ENCODE assay signal across 14 cellular contexts in the genomic region with DNA sequence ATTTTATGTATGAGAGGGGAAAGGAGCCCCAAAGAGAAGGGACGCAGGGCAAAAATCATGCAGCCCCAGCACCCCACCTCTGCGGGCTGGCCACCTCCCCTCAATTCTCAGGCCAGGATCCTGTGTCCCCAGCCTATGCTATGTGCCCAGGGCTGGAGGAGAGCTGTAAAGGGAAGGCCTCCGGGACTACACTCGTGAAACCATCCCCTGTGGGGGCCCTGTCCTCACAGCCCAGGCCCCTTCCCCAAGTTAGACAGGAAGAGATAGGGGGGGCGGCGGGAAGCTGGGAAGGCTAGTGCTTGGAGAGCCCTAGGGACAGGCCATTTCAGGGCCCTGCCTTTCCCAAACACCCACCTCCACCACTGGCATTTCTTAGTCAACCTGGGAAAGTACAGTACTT. TPM values are rescaled to one million over a fixed set of nuclear protein-coding genes. Genes with fewer than 3 reads are reported as not detected.
DNase-seq lines count a peak whose midpoint lies in the region; ATAC-seq lines count a peak whose summit lies in the region.
"Had no signal": no experiment of that assay in that cellular context is flagged by ENCODE, and none has a peak within 500 bp of the region (broad histone marks: within the 10 kb centered on the region; RNA-seq: fewer than 3 reads in every experiment).

No MANE protein-coding gene starts in this region.

- DNase-seq in CD4-positive, alpha-beta memory T cell, result peak in 1 of 5 donors; percentile 34
- no peak for DNase-seq in T-helper 17 cell
- no peak for DNase-seq in sciatic nerve (ENCODE audit: low spot score)
- DNase-seq in 8988T, result no peak
- no peak for DNase-seq in NCI-H1436 treated with DMSO at 0.1 percent for 48 hours (lab: John Stamatoyannopoulos, UW)
- no peak for DNase-seq in NCI-H748 (lab: John Stamatoyannopoulos, UW; ENCODE audit: unreplicated experiment)
- no peak for DNase-seq in ACHN
- DNase-seq: GF-D8, NCI-H1436, NCI-H748 treated with DMSO at 0.1 percent for 48 hours, SIG-M5 had no signal

- in situ Hi-C loops in ACHN (cut with HindIII; ENCODE audit: low pct_ligation_motif_present, low pct_unique_long_range_greater_than_20kb, low sequenced_read_pairs), result no loop called here

- H3K36me3 Mint-ChIP-seq in CD4-positive, alpha-beta memory T cell, result peaks cover 37 to 47% of the 10 kb centered on the region in 2 donors
- H3K36me3 Mint-ChIP-seq in T-helper 17 cell (ENCODE audit: low read depth), result peaks cover 10% of the 10 kb centered on the region

- H3K36me3 ChIP-seq in CD4-positive, alpha-beta memory T cell (ENCODE audit: insufficient read depth, low read length), result peaks cover 33% of the 10 kb centered on the region
- peaks cover 21% of the 10 kb centered on the region for H3K36me3 ChIP-seq in iPS-15b (ENCODE audit: control insufficient read depth, insufficient read depth, low read length)

- CTCF ChIA-PET in CD4-positive, alpha-beta memory T cell (lab: Charles Lee; ENCODE audit: partially characterized antibody), result interaction anchor here (1.2 kb wide), 1 partner anchor 10 kb away, joined by 3 read pairs; no protein-coding TSS in a partner anchor

- H3K27ac Mint-ChIP-seq in CD4-positive, alpha-beta memory T cell, result peak overlapping the region in 3 of 7 donors; percentile 13 to 84 (median 58)
- no peak overlapping the region for H3K27ac Mint-ChIP-seq in T-helper 17 cell

- POLR2A ChIA-PET in CD4-positive, alpha-beta memory T cell (lab: Charles Lee; ENCODE audit: partially characterized antibody), result interaction anchor here (0.7 to 2.2 kb wide), 4 partner anchors 10 to 32 kb away, joined by 3 to 9 read pairs (median 5); partner anchors contain the start of gene RING1

- peak overlapping the region in 7 of 8 donors; percentile 9 to 69 (median 61) for H3K4me3 Mint-ChIP-seq in CD4-positive, alpha-beta memory T cell
- peak overlapping the region; percentile 70 for H3K4me3 Mint-ChIP-seq in T-helper 17 cell

- no peak for ATAC-seq in T-helper 17 cell
- peak; percentile 4 for ATAC-seq in sciatic nerve

- H3K4me1 Mint-ChIP-seq in CD4-positive, alpha-beta memory T cell, result peaks cover 15 to 36% (median 23%) of the 10 kb centered on the region in 4 donors
- peaks cover 46% of the 10 kb centered on the region for H3K4me1 Mint-ChIP-seq in T-helper 17 cell

- intact Hi-C loops in CD4-positive, alpha-beta memory T cell (cut with micrococcal nuclease), result no loop called here
- intact Hi-C loops in sciatic nerve (cut with DNase I), result no loop called here

- peaks cover 33% of the 10 kb centered on the region for H3K4me1 ChIP-seq in CD4-positive, alpha-beta memory T cell (ENCODE audit: insufficient read depth, low read length)
- peaks cover 10% of the 10 kb centered on the region for H3K4me1 ChIP-seq in iPS-15b (ENCODE audit: control insufficient read depth, insufficient read depth, low read length)

- peaks cover 18% of the 10 kb centered on the region for H3K27me3 ChIP-seq in CD4-positive, alpha-beta memory T cell (ENCODE audit: insufficient read depth, low read length)
- H3K27me3 ChIP-seq in iPS-15b (ENCODE audit: control insufficient read depth, insufficient read depth, low read length), result peaks cover 22% of the 10 kb centered on the region

- no peaks in the 10 kb centered on the region for H3K9me3 Mint-ChIP-seq in CD4-positive, alpha-beta memory T cell

- no peak overlapping the region for H3K27ac ChIP-seq in CD4-positive, alpha-beta memory T cell (ENCODE audit: low read depth, low read length)
- H3K27ac ChIP-seq: BLaER1 treated with 17β-estradiol and CSF1 and Interleukin-3, amounts not matched to agents 10 nM and 100 nM; epithelial cell of prostate had no signal

- peaks cover 14 to 15% of the 10 kb centered on the region in 2 donors for H3K27me3 Mint-ChIP-seq in CD4-positive, alpha-beta memory T cell
- peaks cover 34% of the 10 kb centered on the region for H3K27me3 Mint-ChIP-seq in T-helper 17 cell

- no peaks in the 10 kb centered on the region for H3K9me3 ChIP-seq in CD4-positive, alpha-beta memory T cell (ENCODE audit: control insufficient read depth in 1 of 2, low read length in 2 of 2)
- H3K9me3 ChIP-seq in T-helper 17 cell (ENCODE audit: control insufficient read depth, low read length, poor library complexity, severe bottlenecking) (no peaks in the 10 kb centered on the region), iPS-15b (ENCODE audit: control insufficient read depth, insufficient read depth, low read length) (no peaks in the 10 kb centered on the region)
- H3K9me3 ChIP-seq: BLaER1 treated with 17β-estradiol and CSF1 and Interleukin-3, amounts not matched to agents 10 nM and 100 nM had no signal

- no peak overlapping the region for H3K4me3 ChIP-seq in CD4-positive, alpha-beta memory T cell (ENCODE audit: low read length in 2 of 2)
- peak overlapping the region; percentile 39 for H3K4me3 ChIP-seq in iPS-15b (ENCODE audit: low read depth, low read length)

- H3K9ac ChIP-seq in iPS-15b (ENCODE audit: low read depth, low read length), result no peak overlapping the region

RNA-seq across cellular contexts. Expression of gene COL11A2, which starts 1.4 kb away (rescaled TPM):
- total RNA-seq in CD4-positive, alpha-beta memory T cell, result 1 to 10 TPM; 1.2 to 1.6 TPM
- polyA plus RNA-seq in CD4-positive, alpha-beta memory T cell, result under 1 TPM; 0.40 to 0.49 TPM
- total RNA-seq in T-helper 17 cell (under 1 TPM; 0.52 to 0.89 TPM), sciatic nerve (5.6 TPM)

RNA-seq across cellular contexts. Expression of gene RXRB, which starts 6.8 kb away (rescaled TPM):
- 10 to 100 TPM; 89.2 to 94.3 TPM for total RNA-seq in CD4-positive, alpha-beta memory T cell
- 10 to 100 TPM in 1 of 2 donors, 1 to 10 TPM in 1; 5.6 to 11.5 TPM for polyA plus RNA-seq in CD4-positive, alpha-beta memory T cell
- total RNA-seq in T-helper 17 cell (10 to 100 TPM; 51.0 to 64.4 TPM), sciatic nerve (54.0 TPM)

RNA-seq across cellular contexts. Expression of gene SLC39A7, which starts 7.0 kb away (rescaled TPM):
- 10 to 100 TPM; 40.8 to 40.9 TPM for total RNA-seq in CD4-positive, alpha-beta memory T cell
- polyA plus RNA-seq in CD4-positive, alpha-beta memory T cell, result 10 to 100 TPM; 22.9 to 23.1 TPM
- 10 to 100 TPM; 22.4 to 25.8 TPM for total RNA-seq in T-helper 17 cell
- total RNA-seq in sciatic nerve, result 65.3 TPM

RNA-seq across cellular contexts. Expression of gene HSD17B8, which starts 10.8 kb away (rescaled TPM):
- total RNA-seq in CD4-positive, alpha-beta memory T cell, result 10 to 100 TPM; 20.2 to 22.3 TPM
- polyA plus RNA-seq in CD4-positive, alpha-beta memory T cell, result 10 to 100 TPM; 57.4 to 77.3 TPM
- total RNA-seq in T-helper 17 cell (10 to 100 TPM in 1 of 2 donors, 1 to 10 TPM in 1; 7.6 to 11.9 TPM), sciatic nerve (12.7 TPM)

RNA-seq across cellular contexts. Expression of gene RING1, which starts 14.7 kb away (rescaled TPM):
- 10 to 100 TPM; 36.8 to 38.4 TPM for total RNA-seq in CD4-positive, alpha-beta memory T cell
- polyA plus RNA-seq in CD4-positive, alpha-beta memory T cell, result 1 to 10 TPM; 3.4 to 7.8 TPM
- total RNA-seq in T-helper 17 cell (10 to 100 TPM; 27.9 to 28.2 TPM), sciatic nerve (39.5 TPM)
